In the genomic region with DNA sequence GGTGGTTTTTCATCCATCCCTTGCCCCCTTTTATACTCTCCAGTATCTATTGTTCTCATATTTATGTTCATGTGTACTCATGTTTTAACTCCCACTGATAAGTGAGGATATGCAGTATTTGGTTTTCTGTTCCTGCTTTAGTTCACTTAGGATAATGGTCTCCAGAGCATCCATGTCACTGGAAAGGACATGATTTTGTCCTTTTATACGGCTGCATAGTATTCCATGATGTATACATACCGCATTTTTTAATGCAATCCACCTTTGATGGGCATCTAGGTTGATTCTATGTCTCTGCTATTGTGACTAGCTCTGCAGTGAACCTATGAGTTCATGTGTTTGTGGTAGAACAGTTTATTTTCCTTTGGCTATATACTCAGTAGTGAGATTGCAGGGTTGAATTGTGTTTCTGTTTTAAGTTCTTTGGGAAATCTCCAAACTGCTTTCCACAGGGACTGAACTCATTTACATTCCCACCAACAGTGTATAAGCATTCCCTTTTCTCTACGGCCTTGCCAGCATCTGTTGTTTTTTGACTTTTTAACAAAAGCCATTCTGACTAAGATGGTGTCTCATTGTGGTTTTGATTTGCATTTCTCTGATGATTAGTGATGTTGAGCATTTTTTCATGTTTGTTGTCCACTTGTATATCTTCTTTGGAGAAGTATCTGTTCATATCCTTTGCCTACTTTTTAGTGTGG, we compare ENCODE assay signal across 19 cellular contexts.
"Had no signal": no experiment of that assay in that cellular context is flagged by ENCODE, and none has a peak within 500 bp of the region (broad histone marks: within the 10 kb centered on the region; RNA-seq: fewer than 3 reads in every experiment).

No MANE protein-coding gene starts in this region.

- H3K4me3 ChIP-seq: gastroesophageal sphincter, transverse colon had no signal

- H3K9me3 Mint-ChIP-seq: activated T-helper 17 cell treated with anti-CD3 and anti-CD28 coated beads, Interleukin-2, amount 50 U/mL, for 72 hours had no signal

- H3K27me3 Mint-ChIP-seq: activated T-helper 17 cell treated with anti-CD3 and anti-CD28 coated beads, Interleukin-2, amount 50 U/mL, for 72 hours; brain; progenitor cell of endocrine pancreas; stimulated activated memory B cell treated with anti-CD40 and anti-IgM and Interleukin-4, amounts not matched to agents 10 μg/mL and 1 μg/mL and 100 μg/mL, for 72 hours; T-helper 17 cell had no signal

- H3K27ac Mint-ChIP-seq: activated naive CD4-positive, alpha-beta T cell treated with anti-CD3 and anti-CD28 coated beads for 36 hours; activated T-helper 17 cell treated with anti-CD3 and anti-CD28 coated beads, Interleukin-2, amount 50 U/mL, for 72 hours; brain; endodermal cell; nephron; progenitor cell of endocrine pancreas; stimulated activated memory B cell treated with anti-CD40 and anti-IgM and Interleukin-4, amounts not matched to agents 10 μg/mL and 1 μg/mL and 100 μg/mL, for 72 hours; T-helper 17 cell had no signal

- H3K4me3 Mint-ChIP-seq: activated naive CD4-positive, alpha-beta T cell treated with anti-CD3 and anti-CD28 coated beads for 36 hours; activated T-helper 17 cell treated with anti-CD3 and anti-CD28 coated beads, Interleukin-2, amount 50 U/mL, for 72 hours; brain; endodermal cell; nephron; stimulated activated memory B cell treated with anti-CD40 and anti-IgM and Interleukin-4, amounts not matched to agents 10 μg/mL and 1 μg/mL and 100 μg/mL, for 72 hours; T-helper 17 cell had no signal

- H3K36me3 Mint-ChIP-seq: brain; stimulated activated memory B cell treated with anti-CD40 and anti-IgM and Interleukin-4, amounts not matched to agents 10 μg/mL and 1 μg/mL and 100 μg/mL, for 72 hours had no signal

- H3K4me1 Mint-ChIP-seq: activated T-helper 17 cell treated with anti-CD3 and anti-CD28 coated beads, Interleukin-2, amount 50 U/mL, for 72 hours; endodermal cell; nephron; stimulated activated memory B cell treated with anti-CD40 and anti-IgM and Interleukin-4, amounts not matched to agents 10 μg/mL and 1 μg/mL and 100 μg/mL, for 72 hours; T-helper 17 cell had no signal

- ATAC-seq: activated T-helper 17 cell treated with anti-CD3 and anti-CD28 coated beads, Interleukin-2, amount 50 U/mL, for 72 hours; gastroesophageal sphincter; left ventricle myocardium superior; right cardiac atrium; stimulated activated memory B cell treated with anti-CD40 and anti-IgM and Interleukin-4, amounts not matched to agents 10 μg/mL and 1 μg/mL and 100 μg/mL, for 72 hours; T-helper 17 cell had no signal

- DNase-seq: activated CD4-positive, alpha-beta T cell treated with anti-CD3 and anti-CD28 coated beads, Interleukin-2, amount 50 U/mL, for 1 hour; activated naive CD4-positive, alpha-beta T cell treated with anti-CD3 and anti-CD28 coated beads for 36 hours; activated T-cell treated with anti-CD3 and anti-CD28 coated beads for 4 hours; dermis blood vessel endothelial cell; endodermal cell; kidney; left ventricle myocardium superior; mesendoderm; occipital lobe; right cardiac atrium; substantia nigra; T-helper 17 cell; transverse colon had no signal
